ENCODE assay signal across 1 cellular context in genomic region chr2:168798076-168798887, GRCh38.
A peak's percentile ranks its signal among the peaks of the same experiment; 100 is the strongest.
TF ChIP-seq lines count a peak whose summit lies in the region.

No MANE protein-coding gene starts in this region.

TF ChIP-seq in K562, 482 proteins besides CTCF, POLR2A, EP300 and RAD21 (continued from another document and continues in another):
- TF ChIP-seq TFE3 (CRISPR knock-in tag; IDR thresholded peaks at IDR 0.05) = no peak
- TF ChIP-seq DNMT1 (IDR thresholded peaks at IDR 0.05) = no peak
- TF ChIP-seq E2F6 (IDR thresholded peaks at IDR 0.05; ENCODE audit: borderline replicate concordance in 1 of 2, extremely low read depth in 1 of 2, insufficient read depth in 1 of 2, insufficient read length in 1 of 2, low read depth in 1 of 2, low read length in 1 of 2, poor library complexity in 1 of 2, severe bottlenecking in 1 of 2) = peak in 1 of 2 experiments; percentile 77
- TF ChIP-seq BRD9 (IDR thresholded peaks at IDR 0.05; ENCODE audit: low read depth, partially characterized antibody) = peak; percentile 89
- TF ChIP-seq GABPB1 (CRISPR knock-in tag; IDR thresholded peaks at IDR 0.05) = peak; percentile 18
- TF ChIP-seq FOXK1 (CRISPR knock-in tag; IDR thresholded peaks at IDR 0.05; ENCODE audit: borderline replicate concordance) = no peak
- TF ChIP-seq NUFIP1 (IDR thresholded peaks at IDR 0.05; ENCODE audit: partially characterized antibody) = peak; percentile 76
- TF ChIP-seq ATF4 (CRISPR knock-in tag; IDR thresholded peaks at IDR 0.05) = peak; percentile 13; the same call in 1 of the 2 replicates
- TF ChIP-seq PTBP1 (IDR thresholded peaks at IDR 0.05; ENCODE audit: low read depth, low read length) = no peak
- peak in 1 of 2 experiments; percentile 94; a peak in 2 of 4 replicates for TF ChIP-seq RCOR1 (IDR thresholded peaks at IDR 0.05; ENCODE audit: borderline replicate concordance in 1 of 2, low read depth in 2 of 2, low read length in 2 of 2)
- TF ChIP-seq SMARCA4 (IDR thresholded peaks at IDR 0.05) = peak; percentile 77
- no peak for TF ChIP-seq ID3 (CRISPR knock-in tag; IDR thresholded peaks at IDR 0.05)
- peak; percentile 74; the same call in 1 of the 2 replicates for TF ChIP-seq ID3 (tag; IDR thresholded peaks at IDR 0.05)
- TF ChIP-seq ZFP36 (IDR thresholded peaks at IDR 0.05; ENCODE audit: low read depth, low read length, partially characterized antibody) = peak; percentile 11
- TF ChIP-seq C11orf30 (IDR thresholded peaks at IDR 0.05; ENCODE audit: low read depth) = 0 out of 2 replicates have a peak, but pooled peaks have one; percentile 47
- TF ChIP-seq ZNF311 (CRISPR knock-in tag; IDR thresholded peaks at IDR 0.05) = peak; percentile 32; the same call in 1 of the 2 replicates
- peak; percentile 46 for TF ChIP-seq TBP (optimal IDR thresholded peaks at IDR 0.05; ENCODE audit: low read depth, low read length)
- TF ChIP-seq KDM4B (IDR thresholded peaks at IDR 0.05; ENCODE audit: borderline replicate concordance in 2 of 2, low read depth in 1 of 2) = no peak
- no peak; the same call in 1 of the 2 replicates for TF ChIP-seq ZNF395 (CRISPR knock-in tag; IDR thresholded peaks at IDR 0.05)
- 0 out of 2 replicates have a peak, but pooled peaks have one; percentile 52 for TF ChIP-seq POLR2H (tag; IDR thresholded peaks at IDR 0.05; ENCODE audit: low read depth)
- TF ChIP-seq EP400 (IDR thresholded peaks at IDR 0.05) = peak; percentile 83
- peak; percentile 47 to 68; a peak in 2 of 4 replicates for TF ChIP-seq FOXK2 (conservative IDR thresholded peaks at IDR 0.05 in 1 of 2, IDR thresholded peaks at IDR 0.05 in 1 of 2; ENCODE audit: low read depth in 2 of 2)
- peak; percentile 15; the same call in 1 of the 2 replicates for TF ChIP-seq ZEB2 (IDR thresholded peaks at IDR 0.05)
- TF ChIP-seq JUN (IDR thresholded peaks at IDR 0.05; ENCODE audit: borderline replicate concordance, low read depth, low read length) = peak; percentile 42; the same call in 1 of the 2 replicates
- TF ChIP-seq JUN (CRISPR knock-in tag; IDR thresholded peaks at IDR 0.05; ENCODE audit: borderline replicate concordance) = no peak
- no peak for TF ChIP-seq GTF2E2 (tag; IDR thresholded peaks at IDR 0.05)
- peak; percentile 96 for TF ChIP-seq MYNN (IDR thresholded peaks at IDR 0.05)
- TF ChIP-seq MYNN (CRISPR knock-in tag; IDR thresholded peaks at IDR 0.05) = no peak
- TF ChIP-seq NEUROD1 (IDR thresholded peaks at IDR 0.05; ENCODE audit: borderline replicate concordance, low read depth, low read length, partially characterized antibody) = peak; percentile 98
- TF ChIP-seq THRB (CRISPR knock-in tag; conservative IDR thresholded peaks at IDR 0.05) = no peak
- TF ChIP-seq ARID3B (CRISPR knock-in tag; IDR thresholded peaks at IDR 0.05; ENCODE audit: borderline replicate concordance) = no peak
- no peak for TF ChIP-seq ZNF280B (CRISPR knock-in tag; IDR thresholded peaks at IDR 0.05)
- TF ChIP-seq MTA3 (IDR thresholded peaks at IDR 0.05; ENCODE audit: borderline replicate concordance) = peak; percentile 61
- TF ChIP-seq ETS1 (conservative IDR thresholded peaks at IDR 0.05; ENCODE audit: control insufficient read depth, low read depth, low read length) = 0 out of 2 replicates have a peak, but pooled peaks have one; percentile 8
- peak; percentile 92 for TF ChIP-seq L3MBTL2 (IDR thresholded peaks at IDR 0.05)
- TF ChIP-seq RFX1 (IDR thresholded peaks at IDR 0.05) = peak; percentile 10; the same call in 1 of the 2 replicates
- TF ChIP-seq ARID3A (IDR thresholded peaks at IDR 0.05; ENCODE audit: borderline replicate concordance, low read depth, low read length) = peak; percentile 44; the same call in 1 of the 2 replicates
- no peak for TF ChIP-seq NR2C2 (CRISPR knock-in tag; IDR thresholded peaks at IDR 0.05)
- TF ChIP-seq NR2C2 (tag; IDR thresholded peaks at IDR 0.05) = peak; percentile 89
- TF ChIP-seq LEF1 (IDR thresholded peaks at IDR 0.05) = 0 out of 2 replicates have a peak, but pooled peaks have one; percentile 69
- TF ChIP-seq ZNF212 (CRISPR knock-in tag; IDR thresholded peaks at IDR 0.05) = no peak
- TF ChIP-seq IFI16 (CRISPR knock-in tag; IDR thresholded peaks at IDR 0.05) = 0 out of 2 replicates have a peak, but pooled peaks have one; percentile 43
- peak; percentile 81 for TF ChIP-seq NFRKB (IDR thresholded peaks at IDR 0.05; ENCODE audit: low read depth)
- TF ChIP-seq KLF13 (tag; IDR thresholded peaks at IDR 0.05; ENCODE audit: borderline replicate concordance, low read depth) = no peak
- TF ChIP-seq HNRNPH1 (optimal IDR thresholded peaks at IDR 0.05; ENCODE audit: low read depth, low read length) = no peak
- 0 out of 2 replicates have a peak, but pooled peaks have one; percentile 33 for TF ChIP-seq TRIM28 (IDR thresholded peaks at IDR 0.05)
- no peak for TF ChIP-seq ZNF507 (tag; conservative IDR thresholded peaks at IDR 0.05)
- peak; percentile 81 for TF ChIP-seq TEAD4 (IDR thresholded peaks at IDR 0.05; ENCODE audit: low read length)
- no peak for TF ChIP-seq TEAD4 (CRISPR knock-in tag; IDR thresholded peaks at IDR 0.05; ENCODE audit: borderline replicate concordance)
- TF ChIP-seq ELF4 (CRISPR knock-in tag; IDR thresholded peaks at IDR 0.05) = peak; percentile 85
- TF ChIP-seq POLR2AphosphoS5 (IDR thresholded peaks at IDR 0.05; ENCODE audit: control insufficient read depth, insufficient read depth, low read depth, low read length) = peak; percentile 75
- TF ChIP-seq RNF2 (IDR thresholded peaks at IDR 0.05) = peak; percentile 91
- TF ChIP-seq NRF1 (conservative IDR thresholded peaks at IDR 0.05 in 1 of 2, IDR thresholded peaks at IDR 0.05 in 1 of 2) = peak; percentile 25 to 46; a peak in 2 of 4 replicates
- peak; percentile 38; the same call in 1 of the 2 replicates for TF ChIP-seq KAT7 (CRISPR knock-in tag; IDR thresholded peaks at IDR 0.05; ENCODE audit: borderline replicate concordance)
- peak; percentile 83; the same call in 1 of the 2 replicates for TF ChIP-seq HDAC2 (IDR thresholded peaks at IDR 0.05)
- TF ChIP-seq KLF16 (IDR thresholded peaks at IDR 0.05) = no peak
- TF ChIP-seq MXD1 (CRISPR knock-in tag; IDR thresholded peaks at IDR 0.05; ENCODE audit: borderline replicate concordance, poor library complexity, severe bottlenecking) = no peak
- no peak for TF ChIP-seq TFAM (CRISPR knock-in tag; conservative IDR thresholded peaks at IDR 0.05)
- TF ChIP-seq MYC (IDR thresholded peaks at IDR 0.05; ENCODE audit: low read depth, low read length) = peak; percentile 96
- no peak; the same call in 1 of the 2 replicates for TF ChIP-seq MYC (CRISPR knock-in tag; IDR thresholded peaks at IDR 0.05; ENCODE audit: borderline replicate concordance, low read depth)
- TF ChIP-seq ZC3H8 (IDR thresholded peaks at IDR 0.05) = no peak
